14 cellular contexts compared by ENCODE assay signal in the genomic region with DNA sequence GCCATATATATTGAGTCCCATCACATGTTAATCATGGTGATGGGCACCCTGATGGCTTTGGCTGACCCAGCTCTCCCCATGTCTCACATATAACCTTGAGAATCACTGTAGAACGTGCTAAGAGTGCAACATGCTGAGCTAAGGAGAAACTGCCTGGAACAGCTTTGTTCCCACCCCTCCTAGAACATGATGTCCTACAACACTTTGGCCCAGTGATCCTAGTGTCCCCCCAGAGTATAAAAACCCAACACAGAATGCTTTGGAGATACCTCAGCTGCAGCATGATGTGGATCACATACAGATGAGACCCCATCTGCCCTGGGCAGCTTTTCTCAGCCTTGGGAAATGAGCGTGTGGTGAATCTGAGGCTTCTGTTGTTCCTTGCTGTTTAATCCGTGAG.
A peak's percentile ranks its signal among the peaks of the same experiment; 100 is the strongest.
DNase-seq lines count a peak whose midpoint lies in the region; ATAC-seq and TF ChIP-seq lines count a peak whose summit lies in the region.
"Had no signal": no experiment of that assay in that cellular context is flagged by ENCODE, and none has a peak within 500 bp of the region (broad histone marks: within the 10 kb centered on the region; RNA-seq: fewer than 3 reads in every experiment).

No MANE protein-coding gene starts in this region.

- H3K27me3 ChIP-seq in heart right ventricle (no peaks in the 10 kb centered on the region), mesenchymal stem cell (ENCODE audit: control insufficient read depth in 1 of 2, insufficient read depth in 1 of 2, low read length in 2 of 2) (no peaks in the 10 kb centered on the region), gastrocnemius medialis (no peaks in the 10 kb centered on the region)

- peak overlapping the region in 1 of 2 experiments; percentile 32 for H2BK12ac ChIP-seq in mesenchymal stem cell (ENCODE audit: low read length in 2 of 2)

- H3K9me3 ChIP-seq in heart right ventricle, result no peaks in the 10 kb centered on the region
- H3K9me3 ChIP-seq in mesenchymal stem cell (ENCODE audit: control insufficient read depth, low read length), result no peaks in the 10 kb centered on the region
- H3K9me3 ChIP-seq in gastrocnemius medialis, result no peaks in the 10 kb centered on the region

- POLR2A ChIA-PET in activated CD8-positive, alpha-beta T cell treated with anti-CD3 and anti-CD28 coated beads, Interleukin-2, amount 10 ng/mL, durations not matched to agents 7 days and 5 days (lab: Charles Lee), result no interaction called here
- POLR2A ChIA-PET in activated CD8-positive, alpha-beta T cell treated with anti-CD3 and anti-CD28 coated beads for 36 hours (lab: Charles Lee), result no interaction called here

- no peak overlapping the region for H2AFZ ChIP-seq in mesenchymal stem cell (ENCODE audit: low read depth, low read length)
- H2AFZ ChIP-seq: GM23248 had no signal

- no peak overlapping the region for H2BK120ac ChIP-seq in mesenchymal stem cell (ENCODE audit: low read depth, low read length)

- WGBS in heart right ventricle, 2 donors, result 77 to 82% methylated on average over 3 of the region's 3 CpGs
- WGBS in mesenchymal stem cell, result 89% methylated on average over 3 of the region's 3 CpGs

- no peaks in the 10 kb centered on the region for H3K27me3 Mint-ChIP-seq in activated CD8-positive, alpha-beta T cell treated with anti-CD3 and anti-CD28 coated beads, Interleukin-2, amount 10 ng/mL, durations not matched to agents 7 days and 5 days (ENCODE audit: low read depth)
- no peaks in the 10 kb centered on the region for H3K27me3 Mint-ChIP-seq in activated CD8-positive, alpha-beta T cell treated with anti-CD3 and anti-CD28 coated beads for 36 hours
- H3K27me3 Mint-ChIP-seq: CD4-positive, CD25-positive, alpha-beta regulatory T cell had no signal

- peaks cover 3 to 36% (median 19%) of the 10 kb centered on the region in 9 donors for H3K4me1 ChIP-seq in heart right ventricle
- H3K4me1 ChIP-seq in mesenchymal stem cell (ENCODE audit: control insufficient read depth, insufficient read depth, low read depth, low read length), result peaks cover 2% of the 10 kb centered on the region
- H3K4me1 ChIP-seq in gastrocnemius medialis, result peaks cover 0 to 8% of the 10 kb centered on the region in 2 donors

- no peaks in the 10 kb centered on the region for H3K79me1 ChIP-seq in mesenchymal stem cell (replicated peaks; ENCODE audit: low read length, poor library complexity, severe bottlenecking)

- H2AK5ac ChIP-seq in mesenchymal stem cell (ENCODE audit: low read length, severe bottlenecking), result peak overlapping the region; percentile 9

- H3K4me3 ChIP-seq in heart right ventricle (no peak overlapping the region), mesenchymal stem cell (ENCODE audit: insufficient read depth in 1 of 2, low read depth in 1 of 2, low read length in 2 of 2) (no peak overlapping the region), gastrocnemius medialis (no peak overlapping the region)
- H3K4me3 ChIP-seq: GM12878, GM23248 had no signal

- H3K23ac ChIP-seq in mesenchymal stem cell (ENCODE audit: low read length in 2 of 2), result no peak overlapping the region

- H3K36me3 ChIP-seq in heart right ventricle, result no peaks in the 10 kb centered on the region
- no peaks in the 10 kb centered on the region for H3K36me3 ChIP-seq in mesenchymal stem cell (ENCODE audit: control insufficient read depth in 1 of 2, insufficient read depth in 2 of 2, low read depth in 1 of 2, low read length in 2 of 2)
- H3K36me3 ChIP-seq in gastrocnemius medialis, result no peaks in the 10 kb centered on the region

- H3K4me1 Mint-ChIP-seq in activated CD8-positive, alpha-beta T cell treated with anti-CD3 and anti-CD28 coated beads, Interleukin-2, amount 10 ng/mL, durations not matched to agents 7 days and 5 days (ENCODE audit: low read depth), result no peaks in the 10 kb centered on the region
- H3K4me1 Mint-ChIP-seq in activated CD8-positive, alpha-beta T cell treated with anti-CD3 and anti-CD28 coated beads for 36 hours (ENCODE audit: low read depth), result no peaks in the 10 kb centered on the region
- H3K4me1 Mint-ChIP-seq: CD4-positive, CD25-positive, alpha-beta regulatory T cell had no signal

- H3K18ac ChIP-seq in mesenchymal stem cell (ENCODE audit: low read depth in 1 of 2, low read length in 2 of 2), result peak overlapping the region; percentile 5 to 34

- H3K14ac ChIP-seq in mesenchymal stem cell (ENCODE audit: low read length in 2 of 2), result no peak overlapping the region

- no peak for TF ChIP-seq POLR2A in gastrocnemius medialis (IDR thresholded peaks at IDR 0.05)

- H3K4ac ChIP-seq in mesenchymal stem cell (ENCODE audit: low read depth in 1 of 2, low read length in 2 of 2), result no peak overlapping the region

- no peak for ATAC-seq in activated CD8-positive, alpha-beta T cell treated with anti-CD3 and anti-CD28 coated beads, Interleukin-2, amount 10 ng/mL, durations not matched to agents 7 days and 5 days
- no peak for ATAC-seq in activated CD8-positive, alpha-beta T cell treated with anti-CD3 and anti-CD28 coated beads for 36 hours
- ATAC-seq in heart right ventricle, result peak in 6 of 8 donors; percentile 12 to 61 (median 42)
- ATAC-seq in gastrocnemius medialis, result peak; percentile 62 to 80
- ATAC-seq in HG03095 (IDR thresholded peaks at IDR 0.05; ENCODE audit: unreplicated experiment), result no peak
- no peak for ATAC-seq in GM18858 (IDR thresholded peaks at IDR 0.05; ENCODE audit: unreplicated experiment)
- ATAC-seq: GM12878 had no signal

- no peak for DNase-seq in activated CD8-positive, alpha-beta T cell treated with anti-CD3 and anti-CD28 coated beads, Interleukin-2, amount 10 ng/mL, durations not matched to agents 7 days and 5 days
- DNase-seq in activated CD8-positive, alpha-beta T cell treated with anti-CD3 and anti-CD28 coated beads for 36 hours, result no peak
- DNase-seq in heart right ventricle, result no peak
- DNase-seq in mesenchymal stem cell, result no peak
- DNase-seq in gastrocnemius medialis, result peak; percentile 32 to 47
- DNase-seq in CD1c-positive myeloid dendritic cell (ENCODE audit: extremely low spot score), result no peak
- DNase-seq: CD4-positive, CD25-positive, alpha-beta regulatory T cell; DMS53; GM23248; H7 had no signal

- CTCF ChIA-PET in activated CD8-positive, alpha-beta T cell treated with anti-CD3 and anti-CD28 coated beads, Interleukin-2, amount 10 ng/mL, durations not matched to agents 7 days and 5 days (lab: Charles Lee), result no interaction called here
- CTCF ChIA-PET in activated CD8-positive, alpha-beta T cell treated with anti-CD3 and anti-CD28 coated beads for 36 hours (lab: Charles Lee), result no interaction called here

- H3K27ac Mint-ChIP-seq in activated CD8-positive, alpha-beta T cell treated with anti-CD3 and anti-CD28 coated beads, Interleukin-2, amount 10 ng/mL, durations not matched to agents 7 days and 5 days, result peak overlapping the region; percentile 36
- no peak overlapping the region for H3K27ac Mint-ChIP-seq in activated CD8-positive, alpha-beta T cell treated with anti-CD3 and anti-CD28 coated beads for 36 hours
- H3K27ac Mint-ChIP-seq: CD4-positive, CD25-positive, alpha-beta regulatory T cell had no signal

- H4K8ac ChIP-seq in mesenchymal stem cell (ENCODE audit: low read length), result no peak overlapping the region

- H3K9ac ChIP-seq in mesenchymal stem cell (ENCODE audit: low read length), result no peak overlapping the region
- H3K9ac ChIP-seq: GM23248 had no signal

- no peak overlapping the region for H3K4me2 ChIP-seq in mesenchymal stem cell (ENCODE audit: low read length, poor library complexity, severe bottlenecking)

- H2BK5ac ChIP-seq in mesenchymal stem cell (ENCODE audit: low read depth, low read length, poor library complexity, severe bottlenecking), result no peak overlapping the region

- no peak overlapping the region for H4K91ac ChIP-seq in mesenchymal stem cell (ENCODE audit: low read length)

- H3K27ac ChIP-seq in heart right ventricle, result peak overlapping the region in 2 of 10 donors; percentile 1 to 3
- H3K27ac ChIP-seq in mesenchymal stem cell (ENCODE audit: low read length, poor library complexity, severe bottlenecking), result no peak overlapping the region
- peak overlapping the region in 2 of 4 donors; percentile 32 to 39 for H3K27ac ChIP-seq in gastrocnemius medialis
- H3K27ac ChIP-seq: 22Rv1, GM23248 had no signal

- H2BK15ac ChIP-seq in mesenchymal stem cell (ENCODE audit: low read depth, poor library complexity, severe bottlenecking), result no peak overlapping the region

- H3K9me3 Mint-ChIP-seq in activated CD8-positive, alpha-beta T cell treated with anti-CD3 and anti-CD28 coated beads, Interleukin-2, amount 10 ng/mL, durations not matched to agents 7 days and 5 days (ENCODE audit: insufficient read depth), result no peaks in the 10 kb centered on the region
- no peaks in the 10 kb centered on the region for H3K9me3 Mint-ChIP-seq in activated CD8-positive, alpha-beta T cell treated with anti-CD3 and anti-CD28 coated beads for 36 hours

- no peak for TF ChIP-seq CTCF in activated CD8-positive, alpha-beta T cell treated with anti-CD3 and anti-CD28 coated beads for 36 hours (IDR thresholded peaks at IDR 0.05)
- TF ChIP-seq CTCF in heart right ventricle (IDR thresholded peaks at IDR 0.05) (no peak), gastrocnemius medialis (IDR thresholded peaks at IDR 0.05 in 4 of 5, conservative IDR thresholded peaks at IDR 0.05 in 1 of 5) (no peak)

- in situ Hi-C loops in gastrocnemius medialis (cut with MboI; ENCODE audit: low sequenced_read_pairs in 4 of 4), result no loop called here

- no peak overlapping the region for H3K4me3 Mint-ChIP-seq in activated CD8-positive, alpha-beta T cell treated with anti-CD3 and anti-CD28 coated beads, Interleukin-2, amount 10 ng/mL, durations not matched to agents 7 days and 5 days
- H3K4me3 Mint-ChIP-seq in activated CD8-positive, alpha-beta T cell treated with anti-CD3 and anti-CD28 coated beads for 36 hours, result no peak overlapping the region
- H3K4me3 Mint-ChIP-seq: CD4-positive, CD25-positive, alpha-beta regulatory T cell had no signal

- H3K36me3 Mint-ChIP-seq in activated CD8-positive, alpha-beta T cell treated with anti-CD3 and anti-CD28 coated beads, Interleukin-2, amount 10 ng/mL, durations not matched to agents 7 days and 5 days (ENCODE audit: low read depth), result no peaks in the 10 kb centered on the region
- no peaks in the 10 kb centered on the region for H3K36me3 Mint-ChIP-seq in activated CD8-positive, alpha-beta T cell treated with anti-CD3 and anti-CD28 coated beads for 36 hours (ENCODE audit: low read depth)
- H3K36me3 Mint-ChIP-seq: CD4-positive, CD25-positive, alpha-beta regulatory T cell had no signal

- intact Hi-C loops in activated CD8-positive, alpha-beta T cell treated with anti-CD3 and anti-CD28 coated beads for 36 hours (cut with micrococcal nuclease), result no loop called here
- intact Hi-C loops in heart right ventricle (cut with DNase I) (no loop called here), gastrocnemius medialis (cut with DNase I; ENCODE audit: low total_unique reads) (no loop called here)

Comparison
In these comparisons a context has a peak if more than half of its experiments do, and no peak if none do; other contexts are left out.
1. ATAC-seq: peak in heart right ventricle (6 of 8) and gastrocnemius medialis (2 of 2); none in activated CD8-positive, alpha-beta T cell treated with anti-CD3 and anti-CD28 coated beads, Interleukin-2, amount 10 ng/mL, durations not matched to agents 7 days and 5 days (single experiment), activated CD8-positive, alpha-beta T cell treated with anti-CD3 and anti-CD28 coated beads for 36 hours (single experiment), HG03095 (single experiment) and GM18858 (single experiment).
2. DNase-seq: peak in gastrocnemius medialis (2 of 2); none in activated CD8-positive, alpha-beta T cell treated with anti-CD3 and anti-CD28 coated beads, Interleukin-2, amount 10 ng/mL, durations not matched to agents 7 days and 5 days (single experiment), activated CD8-positive, alpha-beta T cell treated with anti-CD3 and anti-CD28 coated beads for 36 hours (single experiment), heart right ventricle (0 of 2), mesenchymal stem cell (single experiment) and CD1c-positive myeloid dendritic cell (single experiment).